Comparison of ENCODE assay signal across 13 cellular contexts in genomic region chr4:186932631-186933150, GRCh38.
DNase-seq lines count a peak whose midpoint lies in the region; ATAC-seq and TF ChIP-seq lines count a peak whose summit lies in the region.
"Had no signal": no experiment of that assay in that cellular context is flagged by ENCODE, and none has a peak within 500 bp of the region (broad histone marks: within the 10 kb centered on the region; RNA-seq: fewer than 3 reads in every experiment).

No MANE protein-coding gene starts in this region.

- H3K4me2 ChIP-seq in OCI-LY7 (ENCODE audit: low read length), result no peak overlapping the region

- H2AFZ ChIP-seq in OCI-LY7 (ENCODE audit: low read length), result peak overlapping the region; percentile 49; the same call in 1 of the 2 replicates

- H3K36me3 ChIP-seq in OCI-LY7 (ENCODE audit: insufficient read depth, low read length), result no peaks in the 10 kb centered on the region
- H3K36me3 ChIP-seq: Peyer's patch had no signal

- H4K20me1 ChIP-seq in OCI-LY7 (ENCODE audit: insufficient read depth, low read length), result no peaks in the 10 kb centered on the region

- BruUV-seq in OCI-LY7 (replicated peaks; lab: Mats Ljungman, UMichigan), result no TSS peak

- H3K4me1 ChIP-seq in OCI-LY7 (ENCODE audit: insufficient read depth, low read length, poor library complexity, severe bottlenecking), result peaks cover 3% of the 10 kb centered on the region

- no peak for ATAC-seq in HG03095 (IDR thresholded peaks at IDR 0.05; ENCODE audit: unreplicated experiment)
- no peak for ATAC-seq in GM18868 (IDR thresholded peaks at IDR 0.05; ENCODE audit: unreplicated experiment)

- POLR2A ChIA-PET in OCI-LY7 (lab: Charles Lee), result no interaction called here

- no peak overlapping the region for H3K27ac ChIP-seq in OCI-LY7 (ENCODE audit: low read depth, low read length, poor library complexity, severe bottlenecking)
- H3K27ac ChIP-seq: 22Rv1, Peyer's patch had no signal

- peak; percentile 74 for DNase-seq in DMS153 treated with DMSO at 0.1 percent for 48 hours (lab: John Stamatoyannopoulos, UW; ENCODE audit: unreplicated experiment)
- DNase-seq in DMS153 (lab: John Stamatoyannopoulos, UW), result no peak
- DNase-seq in OCI-LY7 (ENCODE audit: low spot score), result no peak
- peak; percentile 52 for DNase-seq in fibroblast of pulmonary artery (ENCODE audit: low read depth)
- DNase-seq in stromal cell of bone marrow (ENCODE audit: low read depth), result peak; percentile 84
- no peak for DNase-seq in SK-N-DZ (ENCODE audit: low spot score)
- DNase-seq: activated B cell treated with CpG ODN at 0.5 μM for 24 hours, H7, NCI-H1694 treated with DMSO at 0.1 percent for 48 hours, Peyer's patch had no signal

- CTCF ChIA-PET in OCI-LY7 (lab: Charles Lee; ENCODE audit: unreplicated experiment), result no interaction called here

- intact Hi-C loops in OCI-LY7 (cut with micrococcal nuclease; ENCODE audit: unreplicated experiment), result no loop called here

- TF ChIP-seq CTCF in OCI-LY7 (conservative IDR thresholded peaks at IDR 0.05; ENCODE audit: low read length), result no peak
- TF ChIP-seq CTCF in fibroblast of pulmonary artery (IDR thresholded peaks at IDR 0.05; ENCODE audit: low read length, missing control alignments), result no peak

- H3K79me2 ChIP-seq in OCI-LY7 (ENCODE audit: insufficient read depth, low read depth, low read length), result no peaks in the 10 kb centered on the region

- no peaks in the 10 kb centered on the region for H3K9me3 ChIP-seq in OCI-LY7 (ENCODE audit: low read length)
- H3K9me3 ChIP-seq: Peyer's patch had no signal

- H3K4me3 ChIP-seq in OCI-LY7 (ENCODE audit: low read depth, low read length, poor library complexity, severe bottlenecking), result no peak overlapping the region
- H3K4me3 ChIP-seq in fibroblast of pulmonary artery (replicated peaks; ENCODE audit: low read depth, low read length), result no peak overlapping the region
- H3K4me3 ChIP-seq: Peyer's patch had no signal

- no peaks in the 10 kb centered on the region for H3K9me2 ChIP-seq in OCI-LY7 (ENCODE audit: insufficient read depth, low read length)

Comparison
In these comparisons a context has a peak if more than half of its experiments do, and no peak if none do; other contexts are left out.
1. DNase-seq: peak in DMS153 treated with DMSO at 0.1 percent for 48 hours (single experiment), fibroblast of pulmonary artery (single experiment) and stromal cell of bone marrow (single experiment); none in DMS153 (single experiment), OCI-LY7 (single experiment) and SK-N-DZ (single experiment).